In genomic region chr7:146096994-146097393, GRCh38 we compare ENCODE assay signal across 15 cellular contexts.
DNase-seq lines count a peak whose midpoint lies in the region.
"Had no signal": no experiment of that assay in that cellular context is flagged by ENCODE, and none has a peak within 500 bp of the region (broad histone marks: within the 10 kb centered on the region; RNA-seq: fewer than 3 reads in every experiment).

No MANE protein-coding gene starts in this region.

- peak; percentile 34 for DNase-seq in COLO668 (lab: John Stamatoyannopoulos, UW; ENCODE audit: unreplicated experiment)
- peak; percentile 42 for DNase-seq in HCEC 1CT
- peak; percentile 2 for DNase-seq in OCI-M1 (lab: John Stamatoyannopoulos, UW)
- DNase-seq in iPS DF 19.7 (ENCODE audit: low read depth, low spot score), result peak; percentile 38
- no peak for DNase-seq in activated T-cell treated with anti-CD3 and anti-CD28 coated beads, Interleukin-2, amount 50 U/mL, for 1 hour
- no peak for DNase-seq in activated CD4-positive, CD25-positive, alpha-beta regulatory T cell treated with anti-CD3 and anti-CD28 coated beads, Interleukin-2, amount 50 U/mL, for 72 hours
- no peak for DNase-seq in NCI-H1694 treated with DMSO at 0.1 percent for 48 hours (lab: John Stamatoyannopoulos, UW)
- DNase-seq in GDM1 (lab: John Stamatoyannopoulos, UW), result no peak
- DNase-seq: activated naive CD8-positive, alpha-beta T cell treated with anti-CD3 and anti-CD28 coated beads for 36 hours; cerebellar nuclear complex; mammary epithelial cell; sigmoid colon; stimulated activated naive B cell treated with anti-CD40 and anti-IgM and Interleukin-4, amounts not matched to agents 10 μg/mL and 1 μg/mL and 100 μg/mL, for 72 hours; SW 1271; uterus had no signal

Comparison
In these comparisons a context has a peak if more than half of its experiments do, and no peak if none do; other contexts are left out.
1. DNase-seq: peak in COLO668 (single experiment), HCEC 1CT (single experiment), OCI-M1 (single experiment) and iPS DF 19.7 (single experiment); none in activated T-cell treated with anti-CD3 and anti-CD28 coated beads, Interleukin-2, amount 50 U/mL, for 1 hour (single experiment), activated CD4-positive, CD25-positive, alpha-beta regulatory T cell treated with anti-CD3 and anti-CD28 coated beads, Interleukin-2, amount 50 U/mL, for 72 hours (single experiment), NCI-H1694 treated with DMSO at 0.1 percent for 48 hours (single experiment) and GDM1 (single experiment).